In the genomic region with DNA sequence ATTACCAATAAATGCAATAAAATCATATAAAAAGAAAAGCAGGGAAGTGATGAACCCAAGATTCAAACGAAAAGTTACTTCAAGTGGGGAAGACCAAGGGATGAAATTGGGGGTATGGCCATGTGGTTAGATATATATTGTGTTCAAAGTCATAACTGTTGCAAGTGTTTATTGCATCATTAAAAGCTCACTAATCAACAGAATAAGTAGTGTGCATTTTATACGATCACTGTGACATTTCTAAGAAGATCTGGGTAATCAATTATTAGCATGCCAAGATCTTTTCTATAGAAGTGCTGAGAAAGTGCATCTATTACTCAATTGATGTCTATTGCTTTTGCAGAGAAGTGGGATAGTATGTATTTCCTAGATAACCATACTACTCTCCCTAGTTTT, we compare ENCODE assay signal across 31 cellular contexts. TPM values are rescaled to one million over a fixed set of nuclear protein-coding genes. Genes with fewer than 3 reads are reported as not detected.
"Had no signal": no experiment of that assay in that cellular context is flagged by ENCODE, and none has a peak within 500 bp of the region (broad histone marks: within the 10 kb centered on the region; RNA-seq: fewer than 3 reads in every experiment).

No MANE protein-coding gene starts in this region.

- DNase-seq: cerebellar nuclear complex; dorsolateral prefrontal cortex; effector CD4-positive, alpha-beta T cell; endodermal cell; foreskin melanocyte; glutamatergic neuron; heart right ventricle; hypothalamus; immature natural killer cell; islet precursor cell; left ventricle myocardium superior; lower lobe of right lung; mucosa of descending colon; naive B cell; nephron progenitor cell; nucleus accumbens; sigmoid colon; stimulated activated CD4-positive, alpha-beta T cell treated with anti-CD3 and anti-CD28 coated beads, Interleukin-2, amount 100 ng/mL, for 24 hours; stimulated activated CD4-positive, alpha-beta T cell treated with anti-CD3 and anti-CD28 coated beads, Interleukin-4, amount 100 ng/mL, for 24 hours; stimulated activated naive CD4-positive, alpha-beta T cell treated with Interleukin-2 at 50 U/mL for 16 hours; stomach; tibial artery; upper lobe of left lung had no signal

- H3K4me3 Mint-ChIP-seq: endodermal cell; immature natural killer cell; memory B cell; naive B cell; nephron progenitor cell; stimulated activated effector memory CD8-positive, alpha-beta T cell treated with anti-CD3 and anti-CD28 coated beads, Interleukin-12 subunit alpha, Interleukin-12 subunit beta, amount 100 ng/mL, for 72 hours had no signal

- H3K27ac Mint-ChIP-seq: endodermal cell; immature natural killer cell; memory B cell; naive B cell; nephron progenitor cell; stimulated activated effector memory CD8-positive, alpha-beta T cell treated with anti-CD3 and anti-CD28 coated beads, Interleukin-12 subunit alpha, Interleukin-12 subunit beta, amount 100 ng/mL, for 72 hours had no signal

- H3K36me3 Mint-ChIP-seq: immature natural killer cell; memory B cell; naive B cell; stimulated activated effector memory CD8-positive, alpha-beta T cell treated with anti-CD3 and anti-CD28 coated beads, Interleukin-12 subunit alpha, Interleukin-12 subunit beta, amount 100 ng/mL, for 72 hours had no signal

- H3K27ac ChIP-seq: heart right ventricle, lower lobe of right lung, prostate gland, right atrium auricular region, sigmoid colon, stomach, tibial artery, upper lobe of left lung had no signal

- H3K9me3 ChIP-seq: esophagus muscularis mucosa, heart right ventricle, lower lobe of right lung, mucosa of descending colon, prostate gland, right atrium auricular region, sigmoid colon, stomach, tibial artery, upper lobe of left lung had no signal

- H3K4me1 Mint-ChIP-seq: immature natural killer cell; memory B cell; naive B cell; stimulated activated effector memory CD8-positive, alpha-beta T cell treated with anti-CD3 and anti-CD28 coated beads, Interleukin-12 subunit alpha, Interleukin-12 subunit beta, amount 100 ng/mL, for 72 hours had no signal

- H3K4me1 ChIP-seq: prostate gland had no signal

- H3K36me3 ChIP-seq: esophagus muscularis mucosa, heart right ventricle, lower lobe of right lung, prostate gland, right atrium auricular region, sigmoid colon, stomach, tibial artery, upper lobe of left lung had no signal

- H3K9me3 Mint-ChIP-seq: endodermal cell; memory B cell; naive B cell; nephron progenitor cell; stimulated activated effector memory CD8-positive, alpha-beta T cell treated with anti-CD3 and anti-CD28 coated beads, Interleukin-12 subunit alpha, Interleukin-12 subunit beta, amount 100 ng/mL, for 72 hours had no signal

- ATAC-seq: heart right ventricle; left ventricle myocardium superior; lower lobe of right lung; mucosa of descending colon; stimulated activated effector memory CD8-positive, alpha-beta T cell treated with anti-CD3 and anti-CD28 coated beads, Interleukin-12 subunit alpha, Interleukin-12 subunit beta, amount 100 ng/mL, for 72 hours had no signal

- H3K4me3 ChIP-seq: dorsolateral prefrontal cortex, esophagus muscularis mucosa, heart right ventricle, lower lobe of right lung, mucosa of descending colon, prostate gland, right atrium auricular region, sigmoid colon, stomach, tibial artery, upper lobe of left lung had no signal

- H3K27me3 ChIP-seq: esophagus muscularis mucosa, heart right ventricle, right atrium auricular region, sigmoid colon, stomach, tibial artery, upper lobe of left lung had no signal

RNA-seq across cellular contexts. Expression of a gene that starts 52.9 kb away (rescaled TPM):
- total RNA-seq: epithelial cell of proximal tubule, osteocyte, subcutaneous adipose tissue had no signal
- polyA plus RNA-seq: immature natural killer cell had no signal
